Comparison of ENCODE assay signal across 19 cellular contexts in the genomic region with DNA sequence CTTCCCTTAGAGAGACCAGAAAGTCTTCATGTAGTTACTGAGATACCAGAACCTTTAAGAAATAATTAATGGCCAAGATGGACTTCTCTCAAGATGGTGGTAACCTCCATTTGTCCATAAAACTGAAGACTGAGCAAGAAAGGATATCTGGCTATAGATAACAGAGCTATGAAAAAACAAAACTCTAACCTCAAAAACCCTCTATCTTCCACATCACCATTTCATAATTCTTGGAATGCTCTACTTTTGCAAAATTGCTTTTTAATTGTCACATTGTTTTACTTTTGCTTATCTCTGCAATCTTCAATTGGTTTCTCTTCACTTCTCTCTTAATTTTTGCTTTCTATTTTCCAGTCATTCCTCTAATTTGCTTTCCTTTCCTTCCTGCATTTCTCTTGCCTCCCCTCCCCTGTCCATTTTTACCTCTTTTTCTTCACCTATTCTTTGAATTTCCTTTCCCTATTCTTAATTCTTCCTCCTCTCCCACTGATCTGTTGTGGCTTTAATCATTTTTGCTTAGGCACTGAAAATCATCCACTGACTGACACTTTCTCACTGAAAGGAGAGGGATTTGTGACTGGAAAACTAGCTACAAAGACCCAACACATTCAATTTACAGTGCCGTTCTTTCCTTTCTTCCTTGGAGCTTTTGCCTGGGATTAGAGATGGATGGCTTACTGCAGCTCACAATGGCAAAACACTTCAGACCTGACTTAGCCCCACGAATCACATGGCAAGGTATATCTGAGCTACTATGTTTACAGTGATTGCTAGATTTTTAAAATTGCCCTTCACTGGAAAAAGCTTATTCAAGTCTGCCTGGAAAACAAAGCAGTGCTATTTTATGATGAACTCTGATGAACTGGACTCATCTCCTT.
DNase-seq lines count a peak whose midpoint lies in the region; ATAC-seq and TF ChIP-seq lines count a peak whose summit lies in the region.
"Had no signal": no experiment of that assay in that cellular context is flagged by ENCODE, and none has a peak within 500 bp of the region (broad histone marks: within the 10 kb centered on the region; RNA-seq: fewer than 3 reads in every experiment).

No MANE protein-coding gene starts in this region.

- H3K4me1 Mint-ChIP-seq in activated CD8-positive, alpha-beta T cell treated with anti-CD3 and anti-CD28 coated beads, Interleukin-2, amount 10 ng/mL, durations not matched to agents 7 days and 5 days (ENCODE audit: low read depth), result peaks cover 24% of the 10 kb centered on the region
- peaks cover 22% of the 10 kb centered on the region for H3K4me1 Mint-ChIP-seq in activated CD8-positive, alpha-beta T cell treated with anti-CD3 and anti-CD28 coated beads for 36 hours (ENCODE audit: low read depth)

- no peaks in the 10 kb centered on the region for H3K9me3 Mint-ChIP-seq in activated CD8-positive, alpha-beta T cell treated with anti-CD3 and anti-CD28 coated beads, Interleukin-2, amount 10 ng/mL, durations not matched to agents 7 days and 5 days (ENCODE audit: insufficient read depth)
- H3K9me3 Mint-ChIP-seq in activated CD8-positive, alpha-beta T cell treated with anti-CD3 and anti-CD28 coated beads for 36 hours, result no peaks in the 10 kb centered on the region
- H3K9me3 Mint-ChIP-seq: central memory CD8-positive, alpha-beta T cell; memory B cell had no signal

- POLR2A ChIA-PET in activated CD8-positive, alpha-beta T cell treated with anti-CD3 and anti-CD28 coated beads, Interleukin-2, amount 10 ng/mL, durations not matched to agents 7 days and 5 days (lab: Charles Lee), result interaction anchor here (0.6 to 0.8 kb wide), 3 partner anchors 199 to 610 kb away, joined by 3 read pairs; no protein-coding TSS in a partner anchor
- POLR2A ChIA-PET in activated CD8-positive, alpha-beta T cell treated with anti-CD3 and anti-CD28 coated beads for 36 hours (lab: Charles Lee), result no interaction called here

- intact Hi-C loops in activated CD8-positive, alpha-beta T cell treated with anti-CD3 and anti-CD28 coated beads for 36 hours (cut with micrococcal nuclease), result no loop called here

- TF ChIP-seq CTCF in activated CD8-positive, alpha-beta T cell treated with anti-CD3 and anti-CD28 coated beads for 36 hours (IDR thresholded peaks at IDR 0.05), result no peak

- peak; percentile 23 for ATAC-seq in activated CD8-positive, alpha-beta T cell treated with anti-CD3 and anti-CD28 coated beads, Interleukin-2, amount 10 ng/mL, durations not matched to agents 7 days and 5 days
- no peak for ATAC-seq in activated CD8-positive, alpha-beta T cell treated with anti-CD3 and anti-CD28 coated beads for 36 hours
- ATAC-seq: PC-3, upper lobe of right lung had no signal

- CTCF ChIA-PET in activated CD8-positive, alpha-beta T cell treated with anti-CD3 and anti-CD28 coated beads, Interleukin-2, amount 10 ng/mL, durations not matched to agents 7 days and 5 days (lab: Charles Lee), result interaction anchor here (0.9 to 2.1 kb wide), 13 partner anchors 13 to 312 kb away, joined by 3 to 11 read pairs (median 3); no protein-coding TSS in a partner anchor
- CTCF ChIA-PET in activated CD8-positive, alpha-beta T cell treated with anti-CD3 and anti-CD28 coated beads for 36 hours (lab: Charles Lee), result interaction anchor here (0.7 to 2.4 kb wide), 12 partner anchors 9 to 312 kb away, joined by 3 to 8 read pairs (median 3); no protein-coding TSS in a partner anchor

- H3K27ac Mint-ChIP-seq in activated CD8-positive, alpha-beta T cell treated with anti-CD3 and anti-CD28 coated beads, Interleukin-2, amount 10 ng/mL, durations not matched to agents 7 days and 5 days, result no peak overlapping the region
- no peak overlapping the region for H3K27ac Mint-ChIP-seq in activated CD8-positive, alpha-beta T cell treated with anti-CD3 and anti-CD28 coated beads for 36 hours
- H3K27ac Mint-ChIP-seq: memory B cell had no signal

- no peaks in the 10 kb centered on the region for H3K36me3 Mint-ChIP-seq in activated CD8-positive, alpha-beta T cell treated with anti-CD3 and anti-CD28 coated beads, Interleukin-2, amount 10 ng/mL, durations not matched to agents 7 days and 5 days (ENCODE audit: low read depth)
- H3K36me3 Mint-ChIP-seq in activated CD8-positive, alpha-beta T cell treated with anti-CD3 and anti-CD28 coated beads for 36 hours (ENCODE audit: low read depth), result no peaks in the 10 kb centered on the region

- DNase-seq in activated CD8-positive, alpha-beta T cell treated with anti-CD3 and anti-CD28 coated beads, Interleukin-2, amount 10 ng/mL, durations not matched to agents 7 days and 5 days, result no peak
- no peak for DNase-seq in activated CD8-positive, alpha-beta T cell treated with anti-CD3 and anti-CD28 coated beads for 36 hours
- peak; percentile 45 for DNase-seq in NCI-H82 (lab: John Stamatoyannopoulos, UW)
- DNase-seq in astrocyte of the hippocampus (ENCODE audit: low read depth, low spot score), result peak; percentile 7
- DNase-seq in retina, result peak; percentile 16
- no peak for DNase-seq in NOMO-1 (lab: John Stamatoyannopoulos, UW; ENCODE audit: unreplicated experiment in 2 of 2)
- DNase-seq in stimulated activated CD4-positive, alpha-beta T cell treated with anti-CD3 and anti-CD28 coated beads, Interleukin-1b, Interleukin-23, amount 100 ng/mL, for 48 hours, result no peak
- DNase-seq in C1 segment of cervical spinal cord (lab: John Stamatoyannopoulos, UW), result no peak
- DNase-seq: activated T-cell treated with anti-CD3 and anti-CD28 coated beads, Interleukin-2, amount 50 U/mL, for 1 hour; adrenal gland; DMS79 treated with DMSO at 0.1 percent for 48 hours; effector CD8-positive, alpha-beta T cell; head of caudate nucleus; islet precursor cell; NCI-H1694; PC-3; upper lobe of right lung had no signal

- H3K4me3 Mint-ChIP-seq in activated CD8-positive, alpha-beta T cell treated with anti-CD3 and anti-CD28 coated beads, Interleukin-2, amount 10 ng/mL, durations not matched to agents 7 days and 5 days, result peak overlapping the region; percentile 24
- no peak overlapping the region for H3K4me3 Mint-ChIP-seq in activated CD8-positive, alpha-beta T cell treated with anti-CD3 and anti-CD28 coated beads for 36 hours
- H3K4me3 Mint-ChIP-seq: central memory CD8-positive, alpha-beta T cell; memory B cell had no signal

- H3K27me3 Mint-ChIP-seq in activated CD8-positive, alpha-beta T cell treated with anti-CD3 and anti-CD28 coated beads, Interleukin-2, amount 10 ng/mL, durations not matched to agents 7 days and 5 days (ENCODE audit: low read depth), result no peaks in the 10 kb centered on the region
- no peaks in the 10 kb centered on the region for H3K27me3 Mint-ChIP-seq in activated CD8-positive, alpha-beta T cell treated with anti-CD3 and anti-CD28 coated beads for 36 hours
- H3K27me3 Mint-ChIP-seq: central memory CD8-positive, alpha-beta T cell; memory B cell had no signal

Comparison
In these comparisons a context has a peak if more than half of its experiments do, and no peak if none do; other contexts are left out.
1. DNase-seq: peak in NCI-H82 (single experiment), astrocyte of the hippocampus (single experiment) and retina (single experiment); none in activated CD8-positive, alpha-beta T cell treated with anti-CD3 and anti-CD28 coated beads, Interleukin-2, amount 10 ng/mL, durations not matched to agents 7 days and 5 days (single experiment), activated CD8-positive, alpha-beta T cell treated with anti-CD3 and anti-CD28 coated beads for 36 hours (single experiment), NOMO-1 (0 of 2), stimulated activated CD4-positive, alpha-beta T cell treated with anti-CD3 and anti-CD28 coated beads, Interleukin-1b, Interleukin-23, amount 100 ng/mL, for 48 hours (single experiment) and C1 segment of cervical spinal cord (0 of 14).